Comparison of ENCODE assay signal across 19 cellular contexts in genomic region chr2:226447896-226448295, GRCh38.
DNase-seq lines count a peak whose midpoint lies in the region; ATAC-seq and TF ChIP-seq lines count a peak whose summit lies in the region.
"Had no signal": no experiment of that assay in that cellular context is flagged by ENCODE, and none has a peak within 500 bp of the region (broad histone marks: within the 10 kb centered on the region; RNA-seq: fewer than 3 reads in every experiment).

No MANE protein-coding gene starts in this region.

- H3K36me3 ChIP-seq in RWPE2 (ENCODE audit: low read depth), result peaks cover 5% of the 10 kb centered on the region; the same call in 1 of the 2 replicates
- H3K36me3 ChIP-seq: vagina had no signal

- H3K4me3 ChIP-seq in RWPE2 (ENCODE audit: severe bottlenecking) (no peak overlapping the region), skeletal muscle cell (ENCODE audit: low read depth, low read length) (no peak overlapping the region)
- H3K4me3 ChIP-seq: SK-N-MC, vagina had no signal

- peaks cover 23% of the 10 kb centered on the region for H3K4me1 ChIP-seq in RWPE2 (ENCODE audit: insufficient read depth, poor library complexity, severe bottlenecking)

- DNase-seq in HCEC 1CT (peak; percentile 83), RWPE2 (ENCODE audit: low spot score) (peak; percentile 66), fibroblast of gingiva (ENCODE audit: low read depth) (peak; percentile 24), skeletal muscle cell (ENCODE audit: low read depth) (peak; percentile 51), OCI-M2 (lab: John Stamatoyannopoulos, UW; ENCODE audit: unreplicated experiment) (no peak), GOT3 (lab: John Stamatoyannopoulos, UW) (no peak), NCI-H2081 (lab: John Stamatoyannopoulos, UW) (no peak)
- no peak for DNase-seq in stimulated activated naive CD4-positive, alpha-beta T cell (lab: John Stamatoyannopoulos, UW)
- DNase-seq: activated CD8-positive, alpha-beta memory T cell treated with anti-CD3 and anti-CD28 coated beads, Interleukin-2, amount 50 U/mL, for 4 hours; activated naive CD4-positive, alpha-beta T cell treated with anti-CD3 and anti-CD28 coated beads for 36 hours; caudate nucleus; CD4-positive, alpha-beta T cell; NCI-H2029 treated with DMSO at 0.1 percent for 48 hours; NCI-H82; right cardiac atrium; stimulated activated naive CD8-positive, alpha-beta T cell treated with anti-CD3 and anti-CD28 coated beads, Interleukin-15, Interleukin-2, amounts not matched to agents 100 U/mL and 50 U/mL, for 24 hours had no signal

- H3K27ac ChIP-seq in RWPE2 (ENCODE audit: poor library complexity, severe bottlenecking), result peak overlapping the region; percentile 93
- H3K27ac ChIP-seq: SK-N-MC, vagina, VCaP had no signal

- TF ChIP-seq CTCF in RWPE2 (IDR thresholded peaks at IDR 0.05; ENCODE audit: poor library complexity, severe bottlenecking), result no peak

- no peaks in the 10 kb centered on the region for H3K27me3 ChIP-seq in RWPE2 (ENCODE audit: insufficient read depth, poor library complexity, severe bottlenecking)
- H3K27me3 ChIP-seq: vagina had no signal

- ATAC-seq in RWPE2 (ENCODE audit: low read depth), result peak; percentile 99
- ATAC-seq: right cardiac atrium; stimulated activated naive CD8-positive, alpha-beta T cell treated with anti-CD3 and anti-CD28 coated beads, Interleukin-15, Interleukin-2, amounts not matched to agents 100 U/mL and 50 U/mL, for 24 hours had no signal

- peaks cover 3% of the 10 kb centered on the region for H3K9me3 ChIP-seq in RWPE2 (ENCODE audit: severe bottlenecking)
- H3K9me3 ChIP-seq: vagina had no signal

Comparison
In these comparisons a context has a peak if more than half of its experiments do, and no peak if none do; other contexts are left out.
1. DNase-seq: peak in HCEC 1CT (single experiment), RWPE2 (single experiment), fibroblast of gingiva (single experiment) and skeletal muscle cell (single experiment); none in OCI-M2 (single experiment), stimulated activated naive CD4-positive, alpha-beta T cell (0 of 6), GOT3 (single experiment) and NCI-H2081 (0 of 2).